Comparison of ENCODE assay signal across 1 cellular context in genomic region chr6:112879920-112880413, GRCh38.
TF ChIP-seq lines count a peak whose summit lies in the region.

No MANE protein-coding gene starts in this region.

TF ChIP-seq in K562, 482 proteins besides CTCF, POLR2A, EP300 and RAD21 (continued from another document and continues in another):
- TF ChIP-seq CHD4 (IDR thresholded peaks at IDR 0.05; ENCODE audit: insufficient read depth, insufficient replicate concordance, low read depth, low read length, poor library complexity, severe bottlenecking), result no peak
- TF ChIP-seq PHF20 (IDR thresholded peaks at IDR 0.05; ENCODE audit: partially characterized antibody), result no peak
- TF ChIP-seq, protein P1, sequence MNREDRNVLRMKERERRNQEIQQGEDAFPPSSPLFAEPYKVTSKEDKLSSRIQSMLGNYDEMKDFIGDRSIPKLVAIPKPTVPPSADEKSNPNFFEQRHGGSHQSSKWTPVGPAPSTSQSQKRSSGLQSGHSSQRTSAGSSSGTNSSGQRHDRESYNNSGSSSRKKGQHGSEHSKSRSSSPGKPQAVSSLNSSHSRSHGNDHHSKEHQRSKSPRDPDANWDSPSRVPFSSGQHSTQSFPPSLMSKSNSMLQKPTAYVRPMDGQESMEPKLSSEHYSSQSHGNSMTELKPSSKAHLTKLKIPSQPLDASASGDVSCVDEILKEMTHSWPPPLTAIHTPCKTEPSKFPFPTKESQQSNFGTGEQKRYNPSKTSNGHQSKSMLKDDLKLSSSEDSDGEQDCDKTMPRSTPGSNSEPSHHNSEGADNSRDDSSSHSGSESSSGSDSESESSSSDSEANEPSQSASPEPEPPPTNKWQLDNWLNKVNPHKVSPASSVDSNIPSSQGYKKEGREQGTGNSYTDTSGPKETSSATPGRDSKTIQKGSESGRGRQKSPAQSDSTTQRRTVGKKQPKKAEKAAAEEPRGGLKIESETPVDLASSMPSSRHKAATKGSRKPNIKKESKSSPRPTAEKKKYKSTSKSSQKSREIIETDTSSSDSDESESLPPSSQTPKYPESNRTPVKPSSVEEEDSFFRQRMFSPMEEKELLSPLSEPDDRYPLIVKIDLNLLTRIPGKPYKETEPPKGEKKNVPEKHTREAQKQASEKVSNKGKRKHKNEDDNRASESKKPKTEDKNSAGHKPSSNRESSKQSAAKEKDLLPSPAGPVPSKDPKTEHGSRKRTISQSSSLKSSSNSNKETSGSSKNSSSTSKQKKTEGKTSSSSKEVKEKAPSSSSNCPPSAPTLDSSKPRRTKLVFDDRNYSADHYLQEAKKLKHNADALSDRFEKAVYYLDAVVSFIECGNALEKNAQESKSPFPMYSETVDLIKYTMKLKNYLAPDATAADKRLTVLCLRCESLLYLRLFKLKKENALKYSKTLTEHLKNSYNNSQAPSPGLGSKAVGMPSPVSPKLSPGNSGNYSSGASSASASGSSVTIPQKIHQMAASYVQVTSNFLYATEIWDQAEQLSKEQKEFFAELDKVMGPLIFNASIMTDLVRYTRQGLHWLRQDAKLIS (CRISPR knock-in tag; IDR thresholded peaks at IDR 0.05), result no peak
- TF ChIP-seq DLX4 (CRISPR knock-in tag; IDR thresholded peaks at IDR 0.05), result no peak
- TF ChIP-seq DEAF1 (CRISPR knock-in tag; IDR thresholded peaks at IDR 0.05), result peak; percentile 92
- TF ChIP-seq, protein P2, sequence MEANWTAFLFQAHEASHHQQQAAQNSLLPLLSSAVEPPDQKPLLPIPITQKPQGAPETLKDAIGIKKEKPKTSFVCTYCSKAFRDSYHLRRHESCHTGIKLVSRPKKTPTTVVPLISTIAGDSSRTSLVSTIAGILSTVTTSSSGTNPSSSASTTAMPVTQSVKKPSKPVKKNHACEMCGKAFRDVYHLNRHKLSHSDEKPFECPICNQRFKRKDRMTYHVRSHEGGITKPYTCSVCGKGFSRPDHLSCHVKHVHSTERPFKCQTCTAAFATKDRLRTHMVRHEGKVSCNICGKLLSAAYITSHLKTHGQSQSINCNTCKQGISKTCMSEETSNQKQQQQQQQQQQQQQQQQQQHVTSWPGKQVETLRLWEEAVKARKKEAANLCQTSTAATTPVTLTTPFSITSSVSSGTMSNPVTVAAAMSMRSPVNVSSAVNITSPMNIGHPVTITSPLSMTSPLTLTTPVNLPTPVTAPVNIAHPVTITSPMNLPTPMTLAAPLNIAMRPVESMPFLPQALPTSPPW (CRISPR knock-in tag; IDR thresholded peaks at IDR 0.05), result peak; percentile 77
- TF ChIP-seq ZNF76 (CRISPR knock-in tag; IDR thresholded peaks at IDR 0.05; ENCODE audit: borderline replicate concordance), result no peak
- TF ChIP-seq CBX2 (IDR thresholded peaks at IDR 0.05; ENCODE audit: insufficient read depth, low read length, poor library complexity, severe bottlenecking), result no peak
- TF ChIP-seq SMAD4 (CRISPR knock-in tag; conservative IDR thresholded peaks at IDR 0.05), result 0 out of 2 replicates have a peak, but pooled peaks have one; percentile 28
- no peak for TF ChIP-seq ZNF586 (CRISPR knock-in tag; conservative IDR thresholded peaks at IDR 0.05)
- no peak for TF ChIP-seq BRCA1 (IDR thresholded peaks at IDR 0.05)
- no peak for TF ChIP-seq BRCA1 (CRISPR knock-in tag; IDR thresholded peaks at IDR 0.05)
- TF ChIP-seq KAT2B (IDR thresholded peaks at IDR 0.05; ENCODE audit: low read depth, low read length), result no peak
- no peak for TF ChIP-seq PRPF4 (IDR thresholded peaks at IDR 0.05; ENCODE audit: insufficient read depth, low read depth, low read length, poor library complexity, severe bottlenecking)
- no peak for TF ChIP-seq PHB (CRISPR knock-in tag; IDR thresholded peaks at IDR 0.05)
- TF ChIP-seq SPI1 (IDR thresholded peaks at IDR 0.05; ENCODE audit: borderline replicate concordance, low read depth, low read length), result no peak
- no peak for TF ChIP-seq MBD2 (IDR thresholded peaks at IDR 0.05; ENCODE audit: borderline replicate concordance, low read depth)
- TF ChIP-seq, protein P3, sequence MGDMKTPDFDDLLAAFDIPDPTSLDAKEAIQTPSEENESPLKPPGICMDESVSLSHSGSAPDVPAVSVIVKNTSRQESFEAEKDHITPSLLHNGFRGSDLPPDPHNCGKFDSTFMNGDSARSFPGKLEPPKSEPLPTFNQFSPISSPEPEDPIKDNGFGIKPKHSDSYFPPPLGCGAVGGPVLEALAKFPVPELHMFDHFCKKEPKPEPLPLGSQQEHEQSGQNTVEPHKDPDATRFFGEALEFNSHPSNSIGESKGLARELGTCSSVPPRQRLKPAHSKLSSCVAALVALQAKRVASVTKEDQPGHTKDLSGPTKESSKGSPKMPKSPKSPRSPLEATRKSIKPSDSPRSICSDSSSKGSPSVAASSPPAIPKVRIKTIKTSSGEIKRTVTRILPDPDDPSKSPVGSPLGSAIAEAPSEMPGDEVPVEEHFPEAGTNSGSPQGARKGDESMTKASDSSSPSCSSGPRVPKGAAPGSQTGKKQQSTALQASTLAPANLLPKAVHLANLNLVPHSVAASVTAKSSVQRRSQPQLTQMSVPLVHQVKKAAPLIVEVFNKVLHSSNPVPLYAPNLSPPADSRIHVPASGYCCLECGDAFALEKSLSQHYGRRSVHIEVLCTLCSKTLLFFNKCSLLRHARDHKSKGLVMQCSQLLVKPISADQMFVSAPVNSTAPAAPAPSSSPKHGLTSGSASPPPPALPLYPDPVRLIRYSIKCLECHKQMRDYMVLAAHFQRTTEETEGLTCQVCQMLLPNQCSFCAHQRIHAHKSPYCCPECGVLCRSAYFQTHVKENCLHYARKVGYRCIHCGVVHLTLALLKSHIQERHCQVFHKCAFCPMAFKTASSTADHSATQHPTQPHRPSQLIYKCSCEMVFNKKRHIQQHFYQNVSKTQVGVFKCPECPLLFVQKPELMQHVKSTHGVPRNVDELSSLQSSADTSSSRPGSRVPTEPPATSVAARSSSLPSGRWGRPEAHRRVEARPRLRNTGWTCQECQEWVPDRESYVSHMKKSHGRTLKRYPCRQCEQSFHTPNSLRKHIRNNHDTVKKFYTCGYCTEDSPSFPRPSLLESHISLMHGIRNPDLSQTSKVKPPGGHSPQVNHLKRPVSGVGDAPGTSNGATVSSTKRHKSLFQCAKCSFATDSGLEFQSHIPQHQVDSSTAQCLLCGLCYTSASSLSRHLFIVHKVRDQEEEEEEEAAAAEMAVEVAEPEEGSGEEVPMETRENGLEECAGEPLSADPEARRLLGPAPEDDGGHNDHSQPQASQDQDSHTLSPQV (IDR thresholded peaks at IDR 0.05), result no peak
- no peak for TF ChIP-seq ETS2 (tag; IDR thresholded peaks at IDR 0.05; ENCODE audit: borderline replicate concordance, poor library complexity, severe bottlenecking)
- TF ChIP-seq GTF2A2 (tag; IDR thresholded peaks at IDR 0.05), result no peak
- TF ChIP-seq SP2 (IDR thresholded peaks at IDR 0.05; ENCODE audit: extremely low read depth, low read depth, low read length, poor library complexity, severe bottlenecking), result no peak
- TF ChIP-seq, protein P4, sequence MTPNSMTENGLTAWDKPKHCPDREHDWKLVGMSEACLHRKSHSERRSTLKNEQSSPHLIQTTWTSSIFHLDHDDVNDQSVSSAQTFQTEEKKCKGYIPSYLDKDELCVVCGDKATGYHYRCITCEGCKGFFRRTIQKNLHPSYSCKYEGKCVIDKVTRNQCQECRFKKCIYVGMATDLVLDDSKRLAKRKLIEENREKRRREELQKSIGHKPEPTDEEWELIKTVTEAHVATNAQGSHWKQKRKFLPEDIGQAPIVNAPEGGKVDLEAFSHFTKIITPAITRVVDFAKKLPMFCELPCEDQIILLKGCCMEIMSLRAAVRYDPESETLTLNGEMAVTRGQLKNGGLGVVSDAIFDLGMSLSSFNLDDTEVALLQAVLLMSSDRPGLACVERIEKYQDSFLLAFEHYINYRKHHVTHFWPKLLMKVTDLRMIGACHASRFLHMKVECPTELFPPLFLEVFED (CRISPR knock-in tag; conservative IDR thresholded peaks at IDR 0.05), result no peak
- TF ChIP-seq HDAC1 (IDR thresholded peaks at IDR 0.05), result no peak; a peak in 1 of 4 replicates
- peak; percentile 53 for TF ChIP-seq EP400 (IDR thresholded peaks at IDR 0.05)
- TF ChIP-seq NCOR1 (IDR thresholded peaks at IDR 0.05), result no peak
- no peak for TF ChIP-seq RUNX1 (IDR thresholded peaks at IDR 0.05; ENCODE audit: low read depth)
- TF ChIP-seq ZKSCAN3 (CRISPR knock-in tag; IDR thresholded peaks at IDR 0.05), result no peak
- TF ChIP-seq ESRRA (IDR thresholded peaks at IDR 0.05; ENCODE audit: borderline replicate concordance, low read depth), result no peak; the same call in 1 of the 2 replicates
- peak; percentile 79 for TF ChIP-seq CXXC5 (CRISPR knock-in tag; IDR thresholded peaks at IDR 0.05)
- TF ChIP-seq RBM39 (optimal IDR thresholded peaks at IDR 0.05; ENCODE audit: low read depth, low read length), result no peak
- TF ChIP-seq, protein P5, sequence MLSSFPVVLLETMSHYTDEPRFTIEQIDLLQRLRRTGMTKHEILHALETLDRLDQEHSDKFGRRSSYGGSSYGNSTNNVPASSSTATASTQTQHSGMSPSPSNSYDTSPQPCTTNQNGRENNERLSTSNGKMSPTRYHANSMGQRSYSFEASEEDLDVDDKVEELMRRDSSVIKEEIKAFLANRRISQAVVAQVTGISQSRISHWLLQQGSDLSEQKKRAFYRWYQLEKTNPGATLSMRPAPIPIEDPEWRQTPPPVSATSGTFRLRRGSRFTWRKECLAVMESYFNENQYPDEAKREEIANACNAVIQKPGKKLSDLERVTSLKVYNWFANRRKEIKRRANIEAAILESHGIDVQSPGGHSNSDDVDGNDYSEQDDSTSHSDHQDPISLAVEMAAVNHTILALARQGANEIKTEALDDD (IDR thresholded peaks at IDR 0.05), result no peak
- no peak for TF ChIP-seq NCOA1 (IDR thresholded peaks at IDR 0.05; ENCODE audit: low read depth)
- no peak for TF ChIP-seq EZH2 (IDR thresholded peaks at IDR 0.05; ENCODE audit: borderline replicate concordance, low read depth, low read length)
- no peak for TF ChIP-seq ZNF449 (CRISPR knock-in tag; IDR thresholded peaks at IDR 0.05)
- TF ChIP-seq PTBP1 (IDR thresholded peaks at IDR 0.05; ENCODE audit: low read depth, low read length), result no peak
- TF ChIP-seq, protein P6, sequence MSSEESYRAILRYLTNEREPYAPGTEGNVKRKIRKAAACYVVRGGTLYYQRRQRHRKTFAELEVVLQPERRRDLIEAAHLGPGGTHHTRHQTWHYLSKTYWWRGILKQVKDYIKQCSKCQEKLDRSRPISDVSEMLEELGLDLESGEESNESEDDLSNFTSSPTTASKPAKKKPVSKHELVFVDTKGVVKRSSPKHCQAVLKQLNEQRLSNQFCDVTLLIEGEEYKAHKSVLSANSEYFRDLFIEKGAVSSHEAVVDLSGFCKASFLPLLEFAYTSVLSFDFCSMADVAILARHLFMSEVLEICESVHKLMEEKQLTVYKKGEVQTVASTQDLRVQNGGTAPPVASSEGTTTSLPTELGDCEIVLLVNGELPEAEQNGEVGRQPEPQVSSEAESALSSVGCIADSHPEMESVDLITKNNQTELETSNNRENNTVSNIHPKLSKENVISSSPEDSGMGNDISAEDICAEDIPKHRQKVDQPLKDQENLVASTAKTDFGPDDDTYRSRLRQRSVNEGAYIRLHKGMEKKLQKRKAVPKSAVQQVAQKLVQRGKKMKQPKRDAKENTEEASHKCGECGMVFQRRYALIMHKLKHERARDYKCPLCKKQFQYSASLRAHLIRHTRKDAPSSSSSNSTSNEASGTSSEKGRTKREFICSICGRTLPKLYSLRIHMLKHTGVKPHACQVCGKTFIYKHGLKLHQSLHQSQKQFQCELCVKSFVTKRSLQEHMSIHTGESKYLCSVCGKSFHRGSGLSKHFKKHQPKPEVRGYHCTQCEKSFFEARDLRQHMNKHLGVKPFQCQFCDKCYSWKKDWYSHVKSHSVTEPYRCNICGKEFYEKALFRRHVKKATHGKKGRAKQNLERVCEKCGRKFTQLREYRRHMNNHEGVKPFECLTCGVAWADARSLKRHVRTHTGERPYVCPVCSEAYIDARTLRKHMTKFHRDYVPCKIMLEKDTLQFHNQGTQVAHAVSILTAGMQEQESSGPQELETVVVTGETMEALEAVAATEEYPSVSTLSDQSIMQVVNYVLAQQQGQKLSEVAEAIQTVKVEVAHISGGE (CRISPR knock-in tag; IDR thresholded peaks at IDR 0.05), result no peak
- TF ChIP-seq CBX8 (IDR thresholded peaks at IDR 0.05; ENCODE audit: borderline replicate concordance, extremely low read depth, low read depth, low read length, poor library complexity, severe bottlenecking), result no peak
- no peak for TF ChIP-seq ZBTB8A (IDR thresholded peaks at IDR 0.05; ENCODE audit: partially characterized antibody)
- no peak for TF ChIP-seq ARHGAP35 (IDR thresholded peaks at IDR 0.05; ENCODE audit: partially characterized antibody)
- no peak for TF ChIP-seq USF2 (CRISPR knock-in tag; IDR thresholded peaks at IDR 0.05)
- peak; percentile 52; the same call in 1 of the 2 replicates for TF ChIP-seq CREB1 (IDR thresholded peaks at IDR 0.05)
- TF ChIP-seq CREB1 (CRISPR knock-in tag; IDR thresholded peaks at IDR 0.05), result no peak
- TF ChIP-seq HNRNPLL (IDR thresholded peaks at IDR 0.05; ENCODE audit: low read depth, low read length, poor library complexity, severe bottlenecking), result no peak
- TF ChIP-seq PHB2 (IDR thresholded peaks at IDR 0.05; ENCODE audit: low read depth), result no peak
- no peak for TF ChIP-seq POLR2AphosphoS2 (IDR thresholded peaks at IDR 0.05; ENCODE audit: low read length)
